1 cellular context compared by ENCODE assay signal in genomic region chr13:41615520-41615838, GRCh38.
TF ChIP-seq lines count a peak whose summit lies in the region.

No MANE protein-coding gene starts in this region.

TF ChIP-seq in IMR-90, 13 proteins besides CTCF, POLR2A, EP300 and RAD21 (continued from another document):
- no peak for TF ChIP-seq USF2 (IDR thresholded peaks at IDR 0.05; ENCODE audit: low read depth, low read length)
- TF ChIP-seq MAFK (IDR thresholded peaks at IDR 0.05; ENCODE audit: low read depth, low read length): no peak
- TF ChIP-seq ELK1 (IDR thresholded peaks at IDR 0.05; ENCODE audit: borderline replicate concordance, low read depth, low read length): no peak
- no peak for TF ChIP-seq SMC3 (IDR thresholded peaks at IDR 0.05; ENCODE audit: low read depth, low read length)
